In the genomic region with DNA sequence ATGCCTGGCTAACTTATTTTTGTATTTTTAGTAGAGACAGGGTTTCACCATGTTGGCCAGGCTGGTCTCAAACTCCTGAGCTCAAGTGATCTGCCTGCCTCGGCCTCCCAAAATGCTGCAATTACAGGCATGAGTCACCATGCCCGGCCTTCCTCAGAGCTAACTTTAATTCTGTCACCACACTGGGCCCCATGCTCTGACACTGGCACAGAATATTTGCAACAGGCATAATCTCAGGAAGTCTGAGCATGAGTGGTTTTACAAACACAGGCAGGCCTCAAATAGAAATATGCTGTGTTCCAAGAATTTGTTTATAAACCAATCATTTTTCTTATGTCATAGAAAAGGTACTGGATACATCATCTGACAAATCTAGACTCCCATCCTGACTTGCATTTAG, we compare ENCODE assay signal across 10 cellular contexts. TPM values are rescaled to one million over a fixed set of nuclear protein-coding genes. Genes with fewer than 3 reads are reported as not detected.
DNase-seq lines count a peak whose midpoint lies in the region; ATAC-seq and TF ChIP-seq lines count a peak whose summit lies in the region.
"Had no signal": no experiment of that assay in that cellular context is flagged by ENCODE, and none has a peak within 500 bp of the region (broad histone marks: within the 10 kb centered on the region; RNA-seq: fewer than 3 reads in every experiment).

No MANE protein-coding gene starts in this region.

- H2AFZ ChIP-seq in GM23338 = no peak overlapping the region

- H3K4me3 Mint-ChIP-seq in GM23338 = no peak overlapping the region

- H3F3A ChIP-seq in GM23338 (replicated peaks; ENCODE audit: low read depth) = no peaks in the 10 kb centered on the region

- H4K20me1 ChIP-seq in GM23338 (replicated peaks; ENCODE audit: insufficient read depth) = no peaks in the 10 kb centered on the region

- no peaks in the 10 kb centered on the region for H3K36me3 ChIP-seq in GM23338 (ENCODE audit: insufficient read depth)

- H3K27me3 Mint-ChIP-seq in GM23338 (ENCODE audit: insufficient read depth, low read depth, poor library complexity) = peaks cover 2% of the 10 kb centered on the region

- TF ChIP-seq CTCF in HL-60 (IDR thresholded peaks at IDR 0.05; ENCODE audit: insufficient read depth, low read length) (no peak), coronary artery (IDR thresholded peaks at IDR 0.05) (no peak), GM23338 (conservative IDR thresholded peaks at IDR 0.05; ENCODE audit: low read depth in 2 of 2) (no peak)

- H3K27ac ChIP-seq in HL-60 (replicated peaks) (peak overlapping the region; percentile 97), coronary artery (peak overlapping the region; percentile 65 to 78), GM23338 (ENCODE audit: low read depth) (no peak overlapping the region)
- H3K27ac ChIP-seq: VCaP had no signal

- H3K4me2 ChIP-seq in GM23338 = no peak overlapping the region

- H3K36me3 Mint-ChIP-seq in GM23338 (ENCODE audit: low read depth) = no peaks in the 10 kb centered on the region

- H3K27me3 ChIP-seq in HL-60 (ENCODE audit: insufficient read depth, poor library complexity, severe bottlenecking) (no peaks in the 10 kb centered on the region), GM23338 (ENCODE audit: insufficient read depth) (no peaks in the 10 kb centered on the region)

- H3K4me1 Mint-ChIP-seq in GM23338 = no peaks in the 10 kb centered on the region

- no peak overlapping the region for H3K27ac Mint-ChIP-seq in GM23338

- no peaks in the 10 kb centered on the region for H3K4me1 ChIP-seq in GM23338 (ENCODE audit: insufficient read depth)

- no peaks in the 10 kb centered on the region for H3K9me2 ChIP-seq in GM23338 (ENCODE audit: insufficient read depth)

- H3K9me3 Mint-ChIP-seq in GM23338 = no peaks in the 10 kb centered on the region

- H3K79me2 ChIP-seq in GM23338 (replicated peaks; ENCODE audit: insufficient read depth) = no peaks in the 10 kb centered on the region

- ATAC-seq in SK-N-SH treated with all-trans-retinoic acid at 6 μM for 48 hours (peak; percentile 29; the same call in 2 of the 3 replicates), GM23338 (no peak)
- ATAC-seq in stimulated activated naive CD8-positive, alpha-beta T cell treated with anti-CD3 and anti-CD28 coated beads, Interleukin-15, Interleukin-2, amounts not matched to agents 100 U/mL and 50 U/mL, for 24 hours = peak; percentile 59

- DNase-seq in HL-60 (ENCODE audit: low read depth in 1 of 2, low spot score in 1 of 2) (peak; percentile 72 to 84), coronary artery (ENCODE audit: low spot score) (no peak), GM23338 (ENCODE audit: low spot score) (no peak), hypothalamus (lab: John Stamatoyannopoulos, UW) (no peak), RKO (ENCODE audit: low spot score) (no peak)
- no peak for DNase-seq in stimulated activated naive CD8-positive, alpha-beta T cell treated with anti-CD3 and anti-CD28 coated beads, Interleukin-15, Interleukin-2, amounts not matched to agents 100 U/mL and 50 U/mL, for 24 hours
- DNase-seq: NCI-H1417 treated with DMSO at 0.1 percent for 48 hours had no signal

- H3K4me3 ChIP-seq in HL-60 (replicated peaks; ENCODE audit: insufficient read depth, low read length) = no peak overlapping the region
- H3K4me3 ChIP-seq in coronary artery = no peak overlapping the region
- H3K4me3 ChIP-seq in GM23338 = no peak overlapping the region

TF ChIP-seq in SK-N-SH treated with all-trans-retinoic acid at 6 μM for 48 hours, 23 proteins besides CTCF, POLR2A, EP300 and RAD21:
- TF ChIP-seq PPARA (CRISPR knock-in tag; IDR thresholded peaks at IDR 0.05; ENCODE audit: borderline replicate concordance) = no peak
- no peak for TF ChIP-seq TOX (CRISPR knock-in tag; IDR thresholded peaks at IDR 0.05; ENCODE audit: borderline replicate concordance)
- no peak for TF ChIP-seq ZNF70 (CRISPR knock-in tag; IDR thresholded peaks at IDR 0.05)
- TF ChIP-seq, protein P1, sequence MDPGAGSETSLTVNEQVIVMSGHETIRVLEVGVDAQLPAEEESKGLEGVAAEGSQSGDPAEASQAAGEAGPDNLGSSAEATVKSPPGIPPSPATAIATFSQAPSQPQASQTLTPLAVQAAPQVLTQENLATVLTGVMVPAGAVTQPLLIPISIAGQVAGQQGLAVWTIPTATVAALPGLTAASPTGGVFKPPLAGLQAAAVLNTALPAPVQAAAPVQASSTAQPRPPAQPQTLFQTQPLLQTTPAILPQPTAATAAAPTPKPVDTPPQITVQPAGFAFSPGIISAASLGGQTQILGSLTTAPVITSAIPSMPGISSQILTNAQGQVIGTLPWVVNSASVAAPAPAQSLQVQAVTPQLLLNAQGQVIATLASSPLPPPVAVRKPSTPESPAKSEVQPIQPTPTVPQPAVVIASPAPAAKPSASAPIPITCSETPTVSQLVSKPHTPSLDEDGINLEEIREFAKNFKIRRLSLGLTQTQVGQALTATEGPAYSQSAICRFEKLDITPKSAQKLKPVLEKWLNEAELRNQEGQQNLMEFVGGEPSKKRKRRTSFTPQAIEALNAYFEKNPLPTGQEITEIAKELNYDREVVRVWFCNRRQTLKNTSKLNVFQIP (CRISPR knock-in tag; IDR thresholded peaks at IDR 0.05; ENCODE audit: borderline replicate concordance, low read depth) = no peak
- TF ChIP-seq ARNTL (CRISPR knock-in tag; IDR thresholded peaks at IDR 0.05; ENCODE audit: borderline replicate concordance, low read depth) = no peak
- TF ChIP-seq SNAI2 (CRISPR knock-in tag; IDR thresholded peaks at IDR 0.05) = no peak
- TF ChIP-seq ZFP30 (CRISPR knock-in tag; IDR thresholded peaks at IDR 0.05) = no peak
TF ChIP-seq in SK-N-SH treated with all-trans-retinoic acid at 6 μM for 48 hours: peak in this region for 0.

TF ChIP-seq in GM23338, 12 proteins besides CTCF, POLR2A, EP300 and RAD21 (continues in another document):
- TF ChIP-seq ZNF114 (CRISPR knock-in tag; IDR thresholded peaks at IDR 0.05) (no peak), STAT1 (IDR thresholded peaks at IDR 0.05; ENCODE audit: unreplicated experiment) (no peak), EZH2phosphoT487 (IDR thresholded peaks at IDR 0.05; ENCODE audit: unreplicated experiment) (no peak), NANOG (IDR thresholded peaks at IDR 0.05; ENCODE audit: borderline replicate concordance) (no peak), CREB1 (CRISPR knock-in tag; IDR thresholded peaks at IDR 0.05; ENCODE audit: low read depth) (no peak), JUNB (IDR thresholded peaks at IDR 0.05; ENCODE audit: unreplicated experiment) (no peak), EZH2 (IDR thresholded peaks at IDR 0.05; ENCODE audit: low read depth, unreplicated experiment) (no peak), ZNF331 (CRISPR knock-in tag; IDR thresholded peaks at IDR 0.05; ENCODE audit: low read depth) (no peak)
- TF ChIP-seq, protein P2, sequence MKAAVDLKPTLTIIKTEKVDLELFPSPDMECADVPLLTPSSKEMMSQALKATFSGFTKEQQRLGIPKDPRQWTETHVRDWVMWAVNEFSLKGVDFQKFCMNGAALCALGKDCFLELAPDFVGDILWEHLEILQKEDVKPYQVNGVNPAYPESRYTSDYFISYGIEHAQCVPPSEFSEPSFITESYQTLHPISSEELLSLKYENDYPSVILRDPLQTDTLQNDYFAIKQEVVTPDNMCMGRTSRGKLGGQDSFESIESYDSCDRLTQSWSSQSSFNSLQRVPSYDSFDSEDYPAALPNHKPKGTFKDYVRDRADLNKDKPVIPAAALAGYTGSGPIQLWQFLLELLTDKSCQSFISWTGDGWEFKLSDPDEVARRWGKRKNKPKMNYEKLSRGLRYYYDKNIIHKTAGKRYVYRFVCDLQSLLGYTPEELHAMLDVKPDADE (IDR thresholded peaks at IDR 0.05) = no peak
- TF ChIP-seq, protein P3, sequence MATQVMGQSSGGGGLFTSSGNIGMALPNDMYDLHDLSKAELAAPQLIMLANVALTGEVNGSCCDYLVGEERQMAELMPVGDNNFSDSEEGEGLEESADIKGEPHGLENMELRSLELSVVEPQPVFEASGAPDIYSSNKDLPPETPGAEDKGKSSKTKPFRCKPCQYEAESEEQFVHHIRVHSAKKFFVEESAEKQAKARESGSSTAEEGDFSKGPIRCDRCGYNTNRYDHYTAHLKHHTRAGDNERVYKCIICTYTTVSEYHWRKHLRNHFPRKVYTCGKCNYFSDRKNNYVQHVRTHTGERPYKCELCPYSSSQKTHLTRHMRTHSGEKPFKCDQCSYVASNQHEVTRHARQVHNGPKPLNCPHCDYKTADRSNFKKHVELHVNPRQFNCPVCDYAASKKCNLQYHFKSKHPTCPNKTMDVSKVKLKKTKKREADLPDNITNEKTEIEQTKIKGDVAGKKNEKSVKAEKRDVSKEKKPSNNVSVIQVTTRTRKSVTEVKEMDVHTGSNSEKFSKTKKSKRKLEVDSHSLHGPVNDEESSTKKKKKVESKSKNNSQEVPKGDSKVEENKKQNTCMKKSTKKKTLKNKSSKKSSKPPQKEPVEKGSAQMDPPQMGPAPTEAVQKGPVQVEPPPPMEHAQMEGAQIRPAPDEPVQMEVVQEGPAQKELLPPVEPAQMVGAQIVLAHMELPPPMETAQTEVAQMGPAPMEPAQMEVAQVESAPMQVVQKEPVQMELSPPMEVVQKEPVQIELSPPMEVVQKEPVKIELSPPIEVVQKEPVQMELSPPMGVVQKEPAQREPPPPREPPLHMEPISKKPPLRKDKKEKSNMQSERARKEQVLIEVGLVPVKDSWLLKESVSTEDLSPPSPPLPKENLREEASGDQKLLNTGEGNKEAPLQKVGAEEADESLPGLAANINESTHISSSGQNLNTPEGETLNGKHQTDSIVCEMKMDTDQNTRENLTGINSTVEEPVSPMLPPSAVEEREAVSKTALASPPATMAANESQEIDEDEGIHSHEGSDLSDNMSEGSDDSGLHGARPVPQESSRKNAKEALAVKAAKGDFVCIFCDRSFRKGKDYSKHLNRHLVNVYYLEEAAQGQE (IDR thresholded peaks at IDR 0.05; ENCODE audit: unreplicated experiment) = no peak

RNA-seq across cellular contexts. Expression of a gene that starts 32.7 kb away (rescaled TPM):
- total RNA-seq in GM23338 (2014; rRNA removed; shearing (Covaris generic)) = not detected in 2 replicates
- 0.08 and 0.19 TPM in 2 replicates for polyA plus RNA-seq in GM23338 (2016; fragmentation: Nextera tagmentation; extraction: Ambion mirVana)
- polyA plus RNA-seq: keratinocyte had no signal

Comparison
In these comparisons a context has a peak if more than half of its experiments do, and no peak if none do; other contexts are left out.
1. DNase-seq: peak in HL-60 (2 of 2); none in coronary artery (single experiment), stimulated activated naive CD8-positive, alpha-beta T cell treated with anti-CD3 and anti-CD28 coated beads, Interleukin-15, Interleukin-2, amounts not matched to agents 100 U/mL and 50 U/mL, for 24 hours (single experiment), GM23338 (single experiment), hypothalamus (0 of 51) and RKO (single experiment).